1 cellular context compared by ENCODE assay signal in genomic region chr16:79764415-79765149, GRCh38.
TF ChIP-seq lines count a peak whose summit lies in the region.

No MANE protein-coding gene starts in this region.

TF ChIP-seq in K562, 482 proteins besides CTCF, POLR2A, EP300 and RAD21:
- TF ChIP-seq, protein P1, sequence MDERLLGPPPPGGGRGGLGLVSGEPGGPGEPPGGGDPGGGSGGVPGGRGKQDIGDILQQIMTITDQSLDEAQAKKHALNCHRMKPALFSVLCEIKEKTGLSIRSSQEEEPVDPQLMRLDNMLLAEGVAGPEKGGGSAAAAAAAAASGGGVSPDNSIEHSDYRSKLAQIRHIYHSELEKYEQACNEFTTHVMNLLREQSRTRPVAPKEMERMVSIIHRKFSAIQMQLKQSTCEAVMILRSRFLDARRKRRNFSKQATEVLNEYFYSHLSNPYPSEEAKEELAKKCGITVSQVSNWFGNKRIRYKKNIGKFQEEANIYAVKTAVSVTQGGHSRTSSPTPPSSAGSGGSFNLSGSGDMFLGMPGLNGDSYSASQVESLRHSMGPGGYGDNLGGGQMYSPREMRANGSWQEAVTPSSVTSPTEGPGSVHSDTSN (CRISPR knock-in tag; IDR thresholded peaks at IDR 0.05; ENCODE audit: low read depth): no peak
- TF ChIP-seq, protein P1 (tag; conservative IDR thresholded peaks at IDR 0.05; ENCODE audit: low read depth): peak; percentile 72
- TF ChIP-seq ZSCAN29 (IDR thresholded peaks at IDR 0.05) (no peak), THRAP3 (IDR thresholded peaks at IDR 0.05; ENCODE audit: borderline replicate concordance) (no peak), EGR1 (conservative IDR thresholded peaks at IDR 0.05) (no peak), JUN (IDR thresholded peaks at IDR 0.05; ENCODE audit: borderline replicate concordance, low read depth, low read length) (peak; percentile 67; the same call in 1 of the 2 replicates), JUN (CRISPR knock-in tag; IDR thresholded peaks at IDR 0.05; ENCODE audit: borderline replicate concordance) (no peak), HNRNPL (IDR thresholded peaks at IDR 0.05; ENCODE audit: low read depth, low read length) (no peak), CBFA2T2 (conservative IDR thresholded peaks at IDR 0.05) (no peak), JUND (IDR thresholded peaks at IDR 0.05; ENCODE audit: borderline replicate concordance, low read depth, low read length) (peak; percentile 69), JUND (tag; IDR thresholded peaks at IDR 0.05; ENCODE audit: borderline replicate concordance, low read depth, low read length) (peak; percentile 52; the same call in 2 of the 3 replicates), ATF3 (IDR thresholded peaks at IDR 0.05) (peak; percentile 87), ATF3 (CRISPR knock-in tag; conservative IDR thresholded peaks at IDR 0.05) (no peak), MEIS2 (IDR thresholded peaks at IDR 0.05; ENCODE audit: partially characterized antibody) (peak; percentile 84), BRD4 (IDR thresholded peaks at IDR 0.05) (no peak), ZNF644 (tag; IDR thresholded peaks at IDR 0.05; ENCODE audit: low read depth) (no peak), CTBP1 (IDR thresholded peaks at IDR 0.05; ENCODE audit: borderline replicate concordance) (peak; percentile 57; the same call in 1 of the 2 replicates), MEF2A (IDR thresholded peaks at IDR 0.05; ENCODE audit: control insufficient read depth, low read depth, low read length) (peak; percentile 87), SMAD4 (CRISPR knock-in tag; conservative IDR thresholded peaks at IDR 0.05) (0 out of 2 replicates have a peak, but pooled peaks have one; percentile 15), FIP1L1 (IDR thresholded peaks at IDR 0.05; ENCODE audit: low read depth, low read length, poor library complexity, severe bottlenecking) (no peak)
- TF ChIP-seq, protein P2, sequence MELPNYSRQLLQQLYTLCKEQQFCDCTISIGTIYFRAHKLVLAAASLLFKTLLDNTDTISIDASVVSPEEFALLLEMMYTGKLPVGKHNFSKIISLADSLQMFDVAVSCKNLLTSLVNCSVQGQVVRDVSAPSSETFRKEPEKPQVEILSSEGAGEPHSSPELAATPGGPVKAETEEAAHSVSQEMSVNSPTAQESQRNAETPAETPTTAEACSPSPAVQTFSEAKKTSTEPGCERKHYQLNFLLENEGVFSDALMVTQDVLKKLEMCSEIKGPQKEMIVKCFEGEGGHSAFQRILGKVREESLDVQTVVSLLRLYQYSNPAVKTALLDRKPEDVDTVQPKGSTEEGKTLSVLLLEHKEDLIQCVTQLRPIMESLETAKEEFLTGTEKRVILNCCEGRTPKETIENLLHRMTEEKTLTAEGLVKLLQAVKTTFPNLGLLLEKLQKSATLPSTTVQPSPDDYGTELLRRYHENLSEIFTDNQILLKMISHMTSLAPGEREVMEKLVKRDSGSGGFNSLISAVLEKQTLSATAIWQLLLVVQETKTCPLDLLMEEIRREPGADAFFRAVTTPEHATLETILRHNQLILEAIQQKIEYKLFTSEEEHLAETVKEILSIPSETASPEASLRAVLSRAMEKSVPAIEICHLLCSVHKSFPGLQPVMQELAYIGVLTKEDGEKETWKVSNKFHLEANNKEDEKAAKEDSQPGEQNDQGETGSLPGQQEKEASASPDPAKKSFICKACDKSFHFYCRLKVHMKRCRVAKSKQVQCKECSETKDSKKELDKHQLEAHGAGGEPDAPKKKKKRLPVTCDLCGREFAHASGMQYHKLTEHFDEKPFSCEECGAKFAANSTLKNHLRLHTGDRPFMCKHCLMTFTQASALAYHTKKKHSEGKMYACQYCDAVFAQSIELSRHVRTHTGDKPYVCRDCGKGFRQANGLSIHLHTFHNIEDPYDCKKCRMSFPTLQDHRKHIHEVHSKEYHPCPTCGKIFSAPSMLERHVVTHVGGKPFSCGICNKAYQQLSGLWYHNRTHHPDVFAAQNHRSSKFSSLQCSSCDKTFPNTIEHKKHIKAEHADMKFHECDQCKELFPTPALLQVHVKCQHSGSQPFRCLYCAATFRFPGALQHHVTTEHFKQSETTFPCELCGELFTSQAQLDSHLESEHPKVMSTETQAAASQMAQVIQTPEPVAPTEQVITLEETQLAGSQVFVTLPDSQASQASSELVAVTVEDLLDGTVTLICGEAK (IDR thresholded peaks at IDR 0.05): no peak
- TF ChIP-seq, protein P2 (CRISPR knock-in tag; IDR thresholded peaks at IDR 0.05): no peak
- TF ChIP-seq, protein P3, sequence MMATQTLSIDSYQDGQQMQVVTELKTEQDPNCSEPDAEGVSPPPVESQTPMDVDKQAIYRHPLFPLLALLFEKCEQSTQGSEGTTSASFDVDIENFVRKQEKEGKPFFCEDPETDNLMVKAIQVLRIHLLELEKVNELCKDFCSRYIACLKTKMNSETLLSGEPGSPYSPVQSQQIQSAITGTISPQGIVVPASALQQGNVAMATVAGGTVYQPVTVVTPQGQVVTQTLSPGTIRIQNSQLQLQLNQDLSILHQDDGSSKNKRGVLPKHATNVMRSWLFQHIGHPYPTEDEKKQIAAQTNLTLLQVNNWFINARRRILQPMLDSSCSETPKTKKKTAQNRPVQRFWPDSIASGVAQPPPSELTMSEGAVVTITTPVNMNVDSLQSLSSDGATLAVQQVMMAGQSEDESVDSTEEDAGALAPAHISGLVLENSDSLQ (IDR thresholded peaks at IDR 0.05): peak; percentile 37; the same call in 1 of the 2 replicates
